Comparison of ENCODE assay signal across 22 cellular contexts in genomic region chr4:6616087-6616995, GRCh38. TPM values are rescaled to one million over a fixed set of nuclear protein-coding genes. Genes with fewer than 3 reads are reported as not detected.
DNase-seq lines count a peak whose midpoint lies in the region; ATAC-seq, FAIRE-seq and TF ChIP-seq lines count a peak whose summit lies in the region.
"Had no signal": no experiment of that assay in that cellular context is flagged by ENCODE, and none has a peak within 500 bp of the region (broad histone marks: within the 10 kb centered on the region; RNA-seq: fewer than 3 reads in every experiment).

No MANE protein-coding gene starts in this region.

- H3K9ac ChIP-seq in IMR-90 (ENCODE audit: low read depth, low read length) = no peak overlapping the region
- H3K9ac ChIP-seq in K562 (ENCODE audit: insufficient read depth in 1 of 2, low read depth in 2 of 2, low read length in 2 of 2) = no peak overlapping the region
- H3K9ac ChIP-seq in kidney (ENCODE audit: low read length in 2 of 2) = no peak overlapping the region

- H4K91ac ChIP-seq in IMR-90 (ENCODE audit: insufficient read depth, low read depth, low read length) = no peak overlapping the region

- H3K56ac ChIP-seq in IMR-90 (ENCODE audit: extremely low read depth, insufficient read depth, low read length) = no peak overlapping the region

- peaks cover 29% of the 10 kb centered on the region for H3K36me3 Mint-ChIP-seq in nephron progenitor cell (ENCODE audit: low read depth)

- FAIRE-seq in K562 (lab: Jason Lieb, UNC) (no peak), kidney (lab: Jason Lieb, UNC) (no peak)
- FAIRE-seq: H54 had no signal

- H3K4me1 ChIP-seq in IMR-90 (ENCODE audit: control insufficient read depth, insufficient read depth, low read length) (no peaks in the 10 kb centered on the region), K562 (replicated peaks in 1 of 2; ENCODE audit: control insufficient read depth in 2 of 2, insufficient read depth in 2 of 2, low read length in 2 of 2) (peaks cover 0 to 19% of the 10 kb centered on the region in 2 experiments; a peak in 1 of 5 replicates), kidney (ENCODE audit: control insufficient read depth in 1 of 2, insufficient read depth in 1 of 2, low read depth in 1 of 2, low read length in 2 of 2) (no peaks in the 10 kb centered on the region)
- H3K4me1 ChIP-seq: SJCRH30 had no signal

- no peak for DNase-seq in IMR-90
- peak in 1 of 4 experiments; percentile 33 for DNase-seq in K562 (ENCODE audit: extremely low read depth in 1 of 4, low spot score in 3 of 4)
- DNase-seq in kidney = peak; percentile 39
- no peak for DNase-seq in nephron progenitor cell
- DNase-seq: ACHN; CD4-positive, CD25-positive, alpha-beta regulatory T cell; DMS153; KBM-7; MG63; NCI-H1694; NCI-H2029 treated with DMSO at 0.1 percent for 48 hours; NCI-H446 treated with DMSO at 0.1 percent for 48 hours; NCI-H526; NCI-H82; NK-92 treated with Interleukin-12 subunit alpha and Interleukin-12 subunit beta, amount 100 ng/mL, for 24 hours; PC-3; SJCRH30 had no signal

- no peak overlapping the region for H2AK9ac ChIP-seq in IMR-90 (replicated peaks; ENCODE audit: low read depth, low read length, poor library complexity)

- no peak overlapping the region for H3K23ac ChIP-seq in IMR-90 (ENCODE audit: low read depth, low read length)

- H3K27me3 Mint-ChIP-seq in nephron progenitor cell (ENCODE audit: low read depth, poor library complexity) = no peaks in the 10 kb centered on the region
- H3K27me3 Mint-ChIP-seq: CD4-positive, CD25-positive, alpha-beta regulatory T cell had no signal

- H3K4me3 ChIP-seq in IMR-90 (ENCODE audit: insufficient read depth, low read depth, low read length) = no peak overlapping the region
- H3K4me3 ChIP-seq in K562 = no peak overlapping the region
- no peak overlapping the region for H3K4me3 ChIP-seq in kidney (ENCODE audit: low read length in 2 of 2)
- H3K4me3 ChIP-seq: MG63, SJCRH30 had no signal

- H3K27ac ChIP-seq in IMR-90 (ENCODE audit: insufficient read depth, low read length) = no peak overlapping the region
- H3K27ac ChIP-seq in K562 (ENCODE audit: extremely low read depth, low read depth, low read length) = no peak overlapping the region
- H3K27ac ChIP-seq in kidney (ENCODE audit: low read depth in 2 of 2, low read length in 2 of 2) = no peak overlapping the region
- H3K27ac ChIP-seq: SJCRH30 had no signal

- intact Hi-C loops in IMR-90 (cut with micrococcal nuclease) = no loop called here
- intact Hi-C loops in K562 (cut with micrococcal nuclease) = no loop called here
- intact Hi-C loops in kidney (cut with DNase I) = no loop called here

- in situ Hi-C loops in IMR-90 (cut with MboI; ENCODE audit: low sequenced_read_pairs) = no loop called here
- in situ Hi-C loops in K562 (cut with MboI) = no loop called here

- no peaks in the 10 kb centered on the region for H3K79me2 ChIP-seq in K562 (ENCODE audit: control insufficient read depth, insufficient read depth, low read length)

- no peaks in the 10 kb centered on the region; the same call in 1 of the 2 replicates for H3K9me1 ChIP-seq in IMR-90 (ENCODE audit: insufficient read depth, low read length)
- no peaks in the 10 kb centered on the region for H3K9me1 ChIP-seq in K562 (ENCODE audit: control insufficient read depth, insufficient read depth, low read length)

- H3K4ac ChIP-seq in IMR-90 (ENCODE audit: low read depth, low read length) = no peak overlapping the region

- H2AFZ ChIP-seq in IMR-90 (replicated peaks; ENCODE audit: low read length, poor library complexity) (peak overlapping the region; percentile 32), K562 (ENCODE audit: low read depth, low read length) (no peak overlapping the region)

- H2AK5ac ChIP-seq in IMR-90 (ENCODE audit: low read depth, low read length) = no peak overlapping the region

- H2BK5ac ChIP-seq in IMR-90 (ENCODE audit: low read depth, low read length, poor library complexity, severe bottlenecking) = no peak overlapping the region

- no peak overlapping the region for H2BK20ac ChIP-seq in IMR-90 (ENCODE audit: low read depth, low read length)

- H3K9me3 ChIP-seq in IMR-90 (ENCODE audit: control insufficient read depth, insufficient read depth, low read length) (no peaks in the 10 kb centered on the region), K562 (replicated peaks; ENCODE audit: control insufficient read depth, insufficient read depth, low read depth, low read length) (no peaks in the 10 kb centered on the region; the same call in 1 of the 2 replicates), kidney (ENCODE audit: control insufficient read depth in 1 of 2, low read length in 2 of 2) (no peaks in the 10 kb centered on the region)
- H3K9me3 ChIP-seq: MG63, SJCRH30 had no signal

- WGBS in IMR-90 (ENCODE audit: extremely low coverage in 2 of 2, insufficient read length in 1 of 2), 2 experiments = 90% methylated on average over 10 of the region's 18 CpGs; no CpG with 5 or more reads in 1 of the 2 experiments
- WGBS in K562 (ENCODE audit: insufficient coverage, low coverage, missing lambda C conversion rate) = 74% methylated on average over 18 of the region's 18 CpGs

- H3K27ac Mint-ChIP-seq in nephron progenitor cell = no peak overlapping the region
- H3K27ac Mint-ChIP-seq: CD4-positive, CD25-positive, alpha-beta regulatory T cell had no signal

- POLR2A ChIA-PET in IMR-90 (lab: Charles Lee; ENCODE audit: unreplicated experiment) = no interaction called here
- POLR2A ChIA-PET in K562 (lab: Yijun Ruan, JAX) = interaction anchor here (1.7 kb wide), 1 partner anchor 15 kb away, joined by 4 read pairs; no protein-coding TSS in a partner anchor

- TF ChIP-seq RAD21 in IMR-90 (IDR thresholded peaks at IDR 0.05; ENCODE audit: low read length) (no peak), K562 (CRISPR knock-in tag; conservative IDR thresholded peaks at IDR 0.05 in 1 of 2, IDR thresholded peaks at IDR 0.05 in 1 of 2) (no peak)

- no peaks in the 10 kb centered on the region for H3K4me1 Mint-ChIP-seq in nephron progenitor cell

- no peak overlapping the region for H2BK15ac ChIP-seq in IMR-90 (ENCODE audit: low read depth, low read length)

- no peak for ATAC-seq in IMR-90 (ENCODE audit: low read depth)
- no peak for ATAC-seq in K562
- no peak for ATAC-seq in GM18505 (IDR thresholded peaks at IDR 0.05; ENCODE audit: unreplicated experiment)
- ATAC-seq in GM21360 (IDR thresholded peaks at IDR 0.05; ENCODE audit: unreplicated experiment) = no peak
- ATAC-seq in HG02678 (IDR thresholded peaks at IDR 0.05; ENCODE audit: unreplicated experiment) = no peak
- ATAC-seq: PC-3, SK-N-SH treated with all-trans-retinoic acid at 6 μM for 48 hours had no signal

- no peak overlapping the region for H2BK120ac ChIP-seq in IMR-90 (ENCODE audit: low read depth, low read length)

- no peak overlapping the region for H3K14ac ChIP-seq in IMR-90 (replicated peaks; ENCODE audit: low read depth, low read length)

- H3K4me2 ChIP-seq in IMR-90 (ENCODE audit: low read depth, low read length) (no peak overlapping the region), K562 (ENCODE audit: insufficient read depth, low read length) (no peak overlapping the region)

- CTCF ChIA-PET in IMR-90 (lab: Yijun Ruan, JAX) = no interaction called here
- CTCF ChIA-PET in K562 (lab: Yijun Ruan, JAX; ENCODE audit: low intra/inter-chr PET ratio) = no interaction called here

- TF ChIP-seq EP300 in K562 (IDR thresholded peaks at IDR 0.05; ENCODE audit: low read length) = no peak

- H3K4me3 Mint-ChIP-seq in nephron progenitor cell = no peak overlapping the region
- H3K4me3 Mint-ChIP-seq: CD4-positive, CD25-positive, alpha-beta regulatory T cell had no signal

- H3K27me3 ChIP-seq in IMR-90 (ENCODE audit: control insufficient read depth, insufficient read depth, low read length) (no peaks in the 10 kb centered on the region), K562 (ENCODE audit: control insufficient read depth in 2 of 2, insufficient read depth in 2 of 2, low read length in 2 of 2) (no peaks in the 10 kb centered on the region; a peak in 1 of 5 replicates)
- H3K27me3 ChIP-seq: MG63, SJCRH30 had no signal

- no peak overlapping the region for H4K5ac ChIP-seq in IMR-90 (ENCODE audit: low read depth, low read length)

- H4K20me1 ChIP-seq in IMR-90 (ENCODE audit: insufficient read depth, low read length) (no peaks in the 10 kb centered on the region), K562 (replicated peaks; ENCODE audit: control insufficient read depth, insufficient read depth, low read length) (no peaks in the 10 kb centered on the region)

- H3K79me1 ChIP-seq in IMR-90 (ENCODE audit: low read depth in 1 of 2, low read length in 2 of 2) = no peaks in the 10 kb centered on the region

- H3K36me3 ChIP-seq in IMR-90 (ENCODE audit: control insufficient read depth, insufficient read depth, low read length) (peaks cover 52% of the 10 kb centered on the region), K562 (ENCODE audit: control insufficient read depth, insufficient read depth, low read length) (peaks cover 8% of the 10 kb centered on the region; the same call in 1 of the 3 replicates), kidney (ENCODE audit: control insufficient read depth in 1 of 2, insufficient read depth in 2 of 2, low read length in 2 of 2) (peaks cover 13 to 19% of the 10 kb centered on the region in 2 donors)
- H3K36me3 ChIP-seq: MG63 had no signal

- BruUV-seq in IMR-90 (replicated peaks; lab: Mats Ljungman, UMichigan) = no TSS peak
- BruUV-seq in K562 (replicated peaks; lab: Mats Ljungman, UMichigan) = no TSS peak

- no peak overlapping the region for H4K8ac ChIP-seq in IMR-90 (ENCODE audit: low read depth in 2 of 2, low read length in 2 of 2)

- dilution Hi-C loops in IMR-90 (cut with HindIII; ENCODE audit: low sequenced_read_pairs, unreplicated experiment) = no loop called here

- no peaks in the 10 kb centered on the region for H3K9me3 Mint-ChIP-seq in nephron progenitor cell

- TF ChIP-seq CTCF in IMR-90 (conservative IDR thresholded peaks at IDR 0.05; ENCODE audit: low read depth, low read length) (no peak), K562 (IDR thresholded peaks at IDR 0.05 in 2 of 3, conservative IDR thresholded peaks at IDR 0.05 in 1 of 3; ENCODE audit: insufficient read depth in 2 of 3, low read depth in 1 of 3, low read length in 3 of 3) (no peak), kidney (IDR thresholded peaks at IDR 0.05; ENCODE audit: borderline replicate concordance, extremely low read depth, insufficient read depth) (no peak), nephron progenitor cell (IDR thresholded peaks at IDR 0.05) (no peak)

- no peak overlapping the region for H3K18ac ChIP-seq in IMR-90 (ENCODE audit: low read depth, low read length)

- TF ChIP-seq POLR2A in IMR-90 (IDR thresholded peaks at IDR 0.05; ENCODE audit: low read depth, low read length) = no peak
- no peak for TF ChIP-seq POLR2A in K562 (conservative IDR thresholded peaks at IDR 0.05)
- TF ChIP-seq POLR2A in GM18505 (IDR thresholded peaks at IDR 0.05; ENCODE audit: borderline replicate concordance, extremely low read depth, insufficient read depth, insufficient read length) = no peak

RNA-seq across cellular contexts. Expression of gene MRFAP1, which starts 24.1 kb away (rescaled TPM):
- total RNA-seq in IMR-90 (2012; rRNA removed) (65.4 and 131 TPM in 2 replicates), K562 (2014; rRNA removed) (147 and 234 TPM in 2 replicates), K562 (2014; rRNA removed; fragmentation: Illumina TruSeq; extraction: Trizol) (151 and 173 TPM in 2 replicates), K562 (2015; rRNA removed; fragmentation: Illumina TruSeq; extraction: Trizol) (163 and 171 TPM in 2 replicates), K562 (2021) (257 and 270 TPM in 2 replicates), kidney (264 TPM)
- polyA plus RNA-seq in IMR-90 (2012; rRNA removed) (268 and 279 TPM in 2 replicates), K562 (2011; rRNA removed) (123 and 143 TPM in 2 replicates), K562 (2014; fragmentation: Illumina TruSeq; extraction: Trizol) (185 and 221 TPM in 2 replicates), K562 (2014; fragmentation: Nextera tagmentation; extraction: Ambion mirVana) (10 to 100 TPM; 46.0 to 59.9 TPM), K562 (2014; rRNA removed) (251 and 255 TPM in 2 replicates), kidney (ENCODE audit: insufficient read depth, low read depth, low replicate concordance) (406 TPM)
- polyA plus RNA-seq in IMR-90 (2012; cell fraction: cytosol; rRNA removed) = 176 and 281 TPM in 2 replicates
- 72.6 and 119 TPM in 2 replicates for polyA plus RNA-seq in IMR-90 (2012; cell fraction: nucleus; rRNA removed; ENCODE audit: low replicate concordance)
- total RNA-seq in K562 (2011; cell fraction: chromatin; rRNA removed; ENCODE audit: low replicate concordance) = 15.5 and 27.2 TPM in 2 replicates
- 14.7 and 15.3 TPM in 2 replicates for total RNA-seq in K562 (2011; cell fraction: nucleolus; rRNA removed)
- 23.0 and 24.2 TPM in 2 replicates for total RNA-seq in K562 (2011; cell fraction: nucleoplasm; rRNA removed)
- 93.5 and 146 TPM in 2 replicates for polyA plus RNA-seq in K562 (2011; cell fraction: cytosol; rRNA removed)
- 74.4 and 83.5 TPM in 2 replicates for polyA plus RNA-seq in K562 (2011; cell fraction: nucleus; rRNA removed)
- polyA plus RNA-seq in K562 (2012) = 285 and 344 TPM in 2 replicates
- 49.7 and 58.2 TPM in 2 replicates for polyA minus RNA-seq in K562 (2011; rRNA and poly(A)+ RNA removed)
- 37.6 and 63.5 TPM in 2 replicates for polyA minus RNA-seq in K562 (2011; cell fraction: cytosol; rRNA and poly(A)+ RNA removed)
- polyA minus RNA-seq in K562 (2011; cell fraction: nucleus; rRNA and poly(A)+ RNA removed) = 13.9 and 29.2 TPM in 2 replicates

RNA-seq across cellular contexts. Expression of gene MAN2B2, which starts 41.4 kb away (rescaled TPM):
- total RNA-seq in IMR-90 (2012; rRNA removed) (11.9 and 13.4 TPM in 2 replicates), K562 (2014; rRNA removed) (5.3 and 6.0 TPM in 2 replicates), K562 (2014; rRNA removed; fragmentation: Illumina TruSeq; extraction: Trizol) (1.7 TPM in 2 replicates), K562 (2015; rRNA removed; fragmentation: Illumina TruSeq; extraction: Trizol) (3.8 and 4.1 TPM in 2 replicates), K562 (2021) (8.5 and 8.8 TPM in 2 replicates), kidney (34.3 TPM)
- polyA plus RNA-seq in IMR-90 (2012; rRNA removed) (33.8 and 34.1 TPM in 2 replicates), K562 (2011; rRNA removed) (2.5 and 3.7 TPM in 2 replicates), K562 (2014; fragmentation: Illumina TruSeq; extraction: Trizol) (3.7 and 4.8 TPM in 2 replicates), K562 (2014; fragmentation: Nextera tagmentation; extraction: Ambion mirVana) (under 1 TPM; 0.21 to 0.27 TPM), K562 (2014; rRNA removed) (4.2 and 4.9 TPM in 2 replicates), kidney (ENCODE audit: insufficient read depth, low read depth, low replicate concordance) (19.9 TPM)
- 28.6 and 52.3 TPM in 2 replicates for polyA plus RNA-seq in IMR-90 (2012; cell fraction: cytosol; rRNA removed)
- 24.9 and 43.8 TPM in 2 replicates for polyA plus RNA-seq in IMR-90 (2012; cell fraction: nucleus; rRNA removed; ENCODE audit: low replicate concordance)
- total RNA-seq in K562 (2011; cell fraction: chromatin; rRNA removed; ENCODE audit: low replicate concordance) = 7.7 and 16.2 TPM in 2 replicates
- total RNA-seq in K562 (2011; cell fraction: nucleolus; rRNA removed) = 17.6 and 18.3 TPM in 2 replicates
- total RNA-seq in K562 (2011; cell fraction: nucleoplasm; rRNA removed) = 12.6 TPM in 2 replicates
- 3.8 and 8.3 TPM in 2 replicates for polyA plus RNA-seq in K562 (2011; cell fraction: cytosol; rRNA removed)
- 8.0 and 12.5 TPM in 2 replicates for polyA plus RNA-seq in K562 (2011; cell fraction: nucleus; rRNA removed)
- polyA plus RNA-seq in K562 (2012) = 5.9 and 18.3 TPM in 2 replicates
- 2.5 and 3.6 TPM in 2 replicates for polyA minus RNA-seq in K562 (2011; rRNA and poly(A)+ RNA removed)
- 6.9 and 13.0 TPM in 2 replicates for polyA minus RNA-seq in K562 (2011; cell fraction: cytosol; rRNA and poly(A)+ RNA removed)
- 5.7 and 6.0 TPM in 2 replicates for polyA minus RNA-seq in K562 (2011; cell fraction: nucleus; rRNA and poly(A)+ RNA removed)
